Comparison of ENCODE assay signal across 12 cellular contexts in the genomic region with DNA sequence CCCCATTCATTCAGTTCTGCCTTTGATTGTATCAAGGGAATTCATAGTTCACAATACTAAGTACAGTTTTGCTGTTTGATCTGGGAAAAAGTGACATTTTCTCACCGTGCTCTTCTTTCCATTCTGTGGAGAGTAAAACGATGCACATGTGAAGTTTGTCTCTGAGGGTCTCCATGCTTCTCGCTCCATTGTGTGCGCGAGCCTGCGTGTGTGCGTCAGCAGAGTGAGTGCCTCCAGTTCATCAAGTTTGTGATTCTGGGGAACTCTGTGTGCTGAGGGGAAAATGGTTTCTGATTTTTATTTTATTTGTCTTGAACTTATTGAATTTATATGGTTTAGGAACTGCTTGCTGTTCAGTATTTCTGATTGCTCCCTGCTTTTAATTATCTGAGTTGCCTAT. TPM values are rescaled to one million over a fixed set of nuclear protein-coding genes. Genes with fewer than 3 reads are reported as not detected.
DNase-seq lines count a peak whose midpoint lies in the region; ATAC-seq, FAIRE-seq and TF ChIP-seq lines count a peak whose summit lies in the region.
"Had no signal": no experiment of that assay in that cellular context is flagged by ENCODE, and none has a peak within 500 bp of the region (broad histone marks: within the 10 kb centered on the region; RNA-seq: fewer than 3 reads in every experiment).

No MANE protein-coding gene starts in this region.

- peaks cover 38 to 55% (median 46%) of the 10 kb centered on the region in 3 donors for H3K4me1 Mint-ChIP-seq in CD8-positive, alpha-beta memory T cell
- peaks cover 47% of the 10 kb centered on the region for H3K4me1 Mint-ChIP-seq in activated CD8-positive, alpha-beta T cell treated with anti-CD3 and anti-CD28 coated beads for 36 hours (ENCODE audit: low read depth)
- H3K4me1 Mint-ChIP-seq in mesothelial cell of epicardium = peaks cover 62% of the 10 kb centered on the region

- FAIRE-seq in GM12892 (lab: Jason Lieb, UNC) = no peak
- FAIRE-seq: H54 had no signal

- intact Hi-C loops in HCT116 (cut with micrococcal nuclease) = no loop called here
- intact Hi-C loops in activated CD8-positive, alpha-beta T cell treated with anti-CD3 and anti-CD28 coated beads for 36 hours (cut with micrococcal nuclease) = loop anchor here (10.0 kb wide), 1 partner anchor 460 kb away; a partner anchor contains a TSS

- H3K27me3 Mint-ChIP-seq in CD8-positive, alpha-beta memory T cell = peaks cover 0 to 6% of the 10 kb centered on the region in 2 donors
- no peaks in the 10 kb centered on the region for H3K27me3 Mint-ChIP-seq in activated CD8-positive, alpha-beta T cell treated with anti-CD3 and anti-CD28 coated beads for 36 hours
- no peaks in the 10 kb centered on the region for H3K27me3 Mint-ChIP-seq in mesothelial cell of epicardium (ENCODE audit: low read depth)

- no peaks in the 10 kb centered on the region for H4K20me1 ChIP-seq in HCT116 (ENCODE audit: insufficient read depth)

- H3K27me3 ChIP-seq in CD8-positive, alpha-beta memory T cell (ENCODE audit: insufficient read depth, low read length, poor library complexity, severe bottlenecking) = no peaks in the 10 kb centered on the region
- H3K27me3 ChIP-seq in HCT116 (ENCODE audit: insufficient read depth, low read length) = no peaks in the 10 kb centered on the region

- no peak for DNase-seq in CD8-positive, alpha-beta memory T cell
- DNase-seq in HCT116 (ENCODE audit: low read depth, low spot score) = no peak
- peak; percentile 49 for DNase-seq in activated CD8-positive, alpha-beta T cell treated with anti-CD3 and anti-CD28 coated beads for 36 hours
- DNase-seq in mesothelial cell of epicardium (ENCODE audit: low spot score in 2 of 2, unreplicated experiment in 2 of 2) = no peak
- no peak for DNase-seq in GM12892 (ENCODE audit: insufficient read length)
- DNase-seq in cerebellar cortex (ENCODE audit: low spot score) = no peak
- no peak for DNase-seq in DMS53 (lab: John Stamatoyannopoulos, UW)
- DNase-seq: glutamatergic neuron; SHP77; stimulated activated naive CD4-positive, alpha-beta T cell treated with Interleukin-2 at 50 U/mL for 16 hours had no signal

- peak overlapping the region in 5 of 8 donors; percentile 3 to 71 (median 45) for H3K27ac Mint-ChIP-seq in CD8-positive, alpha-beta memory T cell
- H3K27ac Mint-ChIP-seq in activated CD8-positive, alpha-beta T cell treated with anti-CD3 and anti-CD28 coated beads for 36 hours = peak overlapping the region; percentile 96
- H3K27ac Mint-ChIP-seq in mesothelial cell of epicardium = peak overlapping the region; percentile 97

- POLR2A ChIA-PET in CD8-positive, alpha-beta memory T cell (lab: Charles Lee) = no interaction called here
- POLR2A ChIA-PET in HCT116 (lab: Charles Lee) = no interaction called here
- POLR2A ChIA-PET in activated CD8-positive, alpha-beta T cell treated with anti-CD3 and anti-CD28 coated beads for 36 hours (lab: Charles Lee) = interaction anchor here (1.0 to 1.3 kb wide), 2 partner anchors 47 to 192 kb away, joined by 3 to 4 read pairs; no protein-coding TSS in a partner anchor

- peaks cover 0 to 12% (median 0%) of the 10 kb centered on the region in 3 donors for H3K36me3 Mint-ChIP-seq in CD8-positive, alpha-beta memory T cell
- H3K36me3 Mint-ChIP-seq in activated CD8-positive, alpha-beta T cell treated with anti-CD3 and anti-CD28 coated beads for 36 hours (ENCODE audit: low read depth) = peaks cover 26% of the 10 kb centered on the region
- H3K36me3 Mint-ChIP-seq in mesothelial cell of epicardium = peaks cover 7% of the 10 kb centered on the region

- peak overlapping the region; percentile 83 for H3K4me3 ChIP-seq in CD8-positive, alpha-beta memory T cell (ENCODE audit: low read length)
- H3K4me3 ChIP-seq in HCT116 (replicated peaks in 1 of 2; ENCODE audit: low read depth in 1 of 2, low read length in 2 of 2) = no peak overlapping the region

- no peaks in the 10 kb centered on the region for H3K9me2 ChIP-seq in HCT116 (ENCODE audit: insufficient read depth)

- CTCF ChIA-PET in CD8-positive, alpha-beta memory T cell (lab: Charles Lee) = interaction anchor here (0.9 kb wide), 1 partner anchor 8 kb away, joined by 6 read pairs; no protein-coding TSS in a partner anchor
- CTCF ChIA-PET in HCT116 (lab: Charles Lee) = no interaction called here
- CTCF ChIA-PET in activated CD8-positive, alpha-beta T cell treated with anti-CD3 and anti-CD28 coated beads for 36 hours (lab: Charles Lee) = interaction anchor here (0.9 kb wide), 1 partner anchor 183 kb away, joined by 3 read pairs; no protein-coding TSS in a partner anchor

- H3K4me2 ChIP-seq in HCT116 (ENCODE audit: low read length) = peak overlapping the region; percentile 87; the same call in 1 of the 2 replicates

- ATAC-seq in HCT116 (no peak), GM18520 (IDR thresholded peaks at IDR 0.05; ENCODE audit: unreplicated experiment) (no peak)
- no peak for ATAC-seq in activated CD8-positive, alpha-beta T cell treated with anti-CD3 and anti-CD28 coated beads for 36 hours

- TF ChIP-seq RAD21 in HCT116 (IDR thresholded peaks at IDR 0.05; ENCODE audit: low read depth) = no peak

- H3K9ac ChIP-seq in HCT116 (ENCODE audit: low read length) = no peak overlapping the region

- peaks cover 25% of the 10 kb centered on the region for H3K4me1 ChIP-seq in CD8-positive, alpha-beta memory T cell (ENCODE audit: insufficient read depth, low read length)
- peaks cover 0 to 6% of the 10 kb centered on the region in 2 experiments; a peak in 2 of 4 replicates for H3K4me1 ChIP-seq in HCT116 (ENCODE audit: control insufficient read depth in 1 of 2, insufficient read depth in 2 of 2, low read length in 2 of 2)

- no peak overlapping the region for H2AFZ ChIP-seq in HCT116 (ENCODE audit: low read depth, low read length, poor library complexity, severe bottlenecking)

- no peaks in the 10 kb centered on the region for H3K9me3 ChIP-seq in CD8-positive, alpha-beta memory T cell (ENCODE audit: low read length)
- no peaks in the 10 kb centered on the region for H3K9me3 ChIP-seq in HCT116 (ENCODE audit: control insufficient read depth in 1 of 2, insufficient read depth in 1 of 2, low read depth in 1 of 2, low read length in 2 of 2)

- peak overlapping the region; percentile 66 to 96 (median 95) for H3K4me3 Mint-ChIP-seq in CD8-positive, alpha-beta memory T cell
- H3K4me3 Mint-ChIP-seq in activated CD8-positive, alpha-beta T cell treated with anti-CD3 and anti-CD28 coated beads for 36 hours = peak overlapping the region; percentile 93
- peak overlapping the region; percentile 96 for H3K4me3 Mint-ChIP-seq in mesothelial cell of epicardium

- no peak overlapping the region for H3K27ac ChIP-seq in CD8-positive, alpha-beta memory T cell (ENCODE audit: low read depth, low read length)
- H3K27ac ChIP-seq in HCT116 (ENCODE audit: low read depth, low read length) = no peak overlapping the region

- TF ChIP-seq POLR2A in HCT116 (IDR thresholded peaks at IDR 0.05; ENCODE audit: borderline replicate concordance, extremely low read depth, insufficient read depth, insufficient read length) (no peak), GM12892 (IDR thresholded peaks at IDR 0.05; ENCODE audit: low read depth, low read length) (no peak)

- H3K36me3 ChIP-seq in CD8-positive, alpha-beta memory T cell (ENCODE audit: insufficient read depth, low read length) = no peaks in the 10 kb centered on the region
- H3K36me3 ChIP-seq in HCT116 (ENCODE audit: control insufficient read depth in 1 of 2, insufficient read depth in 2 of 2, low read length in 2 of 2) = no peaks in the 10 kb centered on the region

- RAD21 ChIA-PET in HCT116 (lab: Charles Lee; ENCODE audit: low non-redundant PET in 1 of 2, low total read pairs in 2 of 2, uncharacterized antibody in 2 of 2, unreplicated experiment in 2 of 2) = no interaction called here

- no peaks in the 10 kb centered on the region for H3K9me3 Mint-ChIP-seq in CD8-positive, alpha-beta memory T cell
- no peaks in the 10 kb centered on the region for H3K9me3 Mint-ChIP-seq in activated CD8-positive, alpha-beta T cell treated with anti-CD3 and anti-CD28 coated beads for 36 hours
- H3K9me3 Mint-ChIP-seq in mesothelial cell of epicardium = no peaks in the 10 kb centered on the region

- TF ChIP-seq CTCF in HCT116 (IDR thresholded peaks at IDR 0.05 in 2 of 3, conservative IDR thresholded peaks at IDR 0.05 in 1 of 3; ENCODE audit: borderline replicate concordance in 1 of 3, insufficient read depth in 1 of 3, low read depth in 2 of 3, low read length in 2 of 3) (no peak), mesothelial cell of epicardium (IDR thresholded peaks at IDR 0.05; ENCODE audit: unreplicated experiment) (no peak)
- no peak for TF ChIP-seq CTCF in activated CD8-positive, alpha-beta T cell treated with anti-CD3 and anti-CD28 coated beads for 36 hours (IDR thresholded peaks at IDR 0.05)

- no TSS peak for BruUV-seq in HCT116 (replicated peaks; lab: Mats Ljungman, UMichigan)

- peaks cover 55% of the 10 kb centered on the region for H3K79me2 ChIP-seq in HCT116 (ENCODE audit: insufficient read depth, low read length)

TF ChIP-seq in HCT116, 20 proteins besides CTCF, POLR2A, EP300 and RAD21 (continues in another document):
- TF ChIP-seq TCF7L2 (IDR thresholded peaks at IDR 0.05; ENCODE audit: borderline replicate concordance, extremely low read depth, insufficient read depth, insufficient read length) (no peak), CBX3 (IDR thresholded peaks at IDR 0.05; ENCODE audit: low read depth) (no peak), EZH2 (IDR thresholded peaks at IDR 0.05) (no peak), EZH2phosphoT487 (IDR thresholded peaks at IDR 0.05; ENCODE audit: borderline replicate concordance) (no peak), FOSL1 (IDR thresholded peaks at IDR 0.05; ENCODE audit: low read depth) (no peak), SRF (IDR thresholded peaks at IDR 0.05; ENCODE audit: low read depth) (no peak), JUND (IDR thresholded peaks at IDR 0.05) (no peak), CEBPB (IDR thresholded peaks at IDR 0.05; ENCODE audit: low read depth) (no peak)
- TF ChIP-seq, protein P1, sequence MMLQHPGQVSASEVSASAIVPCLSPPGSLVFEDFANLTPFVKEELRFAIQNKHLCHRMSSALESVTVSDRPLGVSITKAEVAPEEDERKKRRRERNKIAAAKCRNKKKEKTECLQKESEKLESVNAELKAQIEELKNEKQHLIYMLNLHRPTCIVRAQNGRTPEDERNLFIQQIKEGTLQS (IDR thresholded peaks at IDR 0.05) = no peak

RNA-seq across cellular contexts. Expression of a gene that starts 2.0 kb away (rescaled TPM):
- total RNA-seq in CD8-positive, alpha-beta memory T cell = 10 to 100 TPM; 52.0 to 52.4 TPM
- 52.5 TPM for polyA plus RNA-seq in CD8-positive, alpha-beta memory T cell
- total RNA-seq in HCT116 (2021; ENCODE audit: unreplicated experiment) (30.5 TPM), mesothelial cell of epicardium (96.0 to 104 TPM (median 103 TPM) in 3 replicates)
- polyA plus RNA-seq in HCT116 (2012) = 6.3 and 10.6 TPM in 2 replicates
- total RNA-seq in activated CD8-positive, alpha-beta T cell treated with anti-CD3 and anti-CD28 coated beads for 36 hours = 10 to 100 TPM; 75.4 to 79.9 TPM
- polyA plus RNA-seq in GM12892 (2012; ENCODE audit: missing spikeins) = 45.5 TPM

Comparison
In these comparisons a context has a peak if more than half of its experiments do, and no peak if none do; other contexts are left out.
1. H3K27ac Mint-ChIP-seq: peak in every context shown above with its lines; median percentile 97 in mesothelial cell of epicardium; 96 in activated CD8-positive, alpha-beta T cell treated with anti-CD3 and anti-CD28 coated beads for 36 hours; 45 in CD8-positive, alpha-beta memory T cell.